In genomic region chr1:213111502-213111901, GRCh38 we compare ENCODE assay signal across 29 cellular contexts.
"Had no signal": no experiment of that assay in that cellular context is flagged by ENCODE, and none has a peak within 500 bp of the region (broad histone marks: within the 10 kb centered on the region; RNA-seq: fewer than 3 reads in every experiment).

No MANE protein-coding gene starts in this region.

- H3K27ac ChIP-seq: breast epithelium, esophagus muscularis mucosa, foreskin keratinocyte, heart right ventricle, parathyroid adenoma, psoas muscle, sigmoid colon, suprapubic skin, tibial artery, upper lobe of right lung had no signal

- H3K4me1 ChIP-seq: breast epithelium, foreskin keratinocyte, parathyroid adenoma, sigmoid colon, tibial artery, upper lobe of right lung had no signal

- H3K4me3 Mint-ChIP-seq: activated CD4-positive, alpha-beta memory T cell treated with anti-CD3 and anti-CD28 coated beads, Interleukin-2, amount 10 ng/mL, durations not matched to agents 7 days and 5 days; activated CD4-positive, alpha-beta T cell treated with anti-CD3 and anti-CD28 coated beads, Interleukin-2, amount 10 ng/mL, durations not matched to agents 24 days and 14 days; activated naive CD4-positive, alpha-beta T cell treated with anti-CD3 and anti-CD28 coated beads, Interleukin-2, amount 50 U/mL, for 24 hours; activated naive CD8-positive, alpha-beta T cell treated with anti-CD3 and anti-CD28 coated beads, Interleukin-2, amount 50 U/mL, for 24 hours; dendritic cell treated with granulocyte-macrophage colony-stimulating factor and Interleukin-4, amounts not matched to agents 40 ng/mL and 50 ng/mL, for 4 days; endodermal cell; stimulated activated memory B cell treated with anti-CD40 and anti-IgM and Interleukin-4, amounts not matched to agents 10 μg/mL and 1 μg/mL and 100 μg/mL, for 72 hours had no signal

- H3K27me3 Mint-ChIP-seq: activated CD4-positive, alpha-beta memory T cell treated with anti-CD3 and anti-CD28 coated beads, Interleukin-2, amount 10 ng/mL, durations not matched to agents 7 days and 5 days; activated CD4-positive, alpha-beta T cell treated with anti-CD3 and anti-CD28 coated beads, Interleukin-2, amount 10 ng/mL, durations not matched to agents 24 days and 14 days; activated naive CD4-positive, alpha-beta T cell treated with anti-CD3 and anti-CD28 coated beads, Interleukin-2, amount 50 U/mL, for 24 hours; activated naive CD8-positive, alpha-beta T cell treated with anti-CD3 and anti-CD28 coated beads, Interleukin-2, amount 50 U/mL, for 24 hours; dendritic cell treated with granulocyte-macrophage colony-stimulating factor and Interleukin-4, amounts not matched to agents 40 ng/mL and 50 ng/mL, for 4 days; naive thymus-derived CD4-positive, alpha-beta T cell; stimulated activated memory B cell treated with anti-CD40 and anti-IgM and Interleukin-4, amounts not matched to agents 10 μg/mL and 1 μg/mL and 100 μg/mL, for 72 hours had no signal

- DNase-seq: activated CD4-positive, alpha-beta memory T cell treated with anti-CD3 and anti-CD28 coated beads, Interleukin-2, amount 10 ng/mL, durations not matched to agents 7 days and 5 days; activated CD4-positive, CD25-positive, alpha-beta regulatory T cell treated with anti-CD3 and anti-CD28 coated beads, Interleukin-2, amount 50 U/mL, for 72 hours; activated T-cell treated with anti-CD3 and anti-CD28 coated beads, Interleukin-2, amount 50 U/mL, for 48 hours; central memory CD4-positive, alpha-beta T cell; endodermal cell; foreskin keratinocyte; heart right ventricle; left ventricle myocardium superior; midbrain; psoas muscle; sigmoid colon; stimulated activated CD4-positive, alpha-beta T cell treated with anti-CD3 and anti-CD28 coated beads, Interleukin-1b, Interleukin-23, amount 100 ng/mL, for 48 hours; stimulated activated CD4-positive, alpha-beta T cell treated with anti-CD3 and anti-CD28 coated beads, Interleukin-4, amount 100 ng/mL, for 4 hours; stimulated activated CD8-positive, alpha-beta memory T cell treated with anti-CD3 and anti-CD28 coated beads, Interleukin-4, amount 100 ng/mL, for 48 hours; T-helper 9 cell; tibial artery; upper lobe of right lung had no signal

- H3K36me3 ChIP-seq: breast epithelium, sigmoid colon, suprapubic skin, upper lobe of right lung had no signal

- H3K9me3 Mint-ChIP-seq: activated CD4-positive, alpha-beta memory T cell treated with anti-CD3 and anti-CD28 coated beads, Interleukin-2, amount 10 ng/mL, durations not matched to agents 7 days and 5 days; activated naive CD4-positive, alpha-beta T cell treated with anti-CD3 and anti-CD28 coated beads, Interleukin-2, amount 50 U/mL, for 24 hours; activated naive CD8-positive, alpha-beta T cell treated with anti-CD3 and anti-CD28 coated beads, Interleukin-2, amount 50 U/mL, for 24 hours; dendritic cell treated with granulocyte-macrophage colony-stimulating factor and Interleukin-4, amounts not matched to agents 40 ng/mL and 50 ng/mL, for 4 days had no signal

- H3K9me3 ChIP-seq: breast epithelium, esophagus muscularis mucosa, sigmoid colon, suprapubic skin, tibial artery, upper lobe of right lung had no signal

- H3K27me3 ChIP-seq: breast epithelium, esophagus muscularis mucosa, foreskin keratinocyte, heart right ventricle, sigmoid colon, suprapubic skin, tibial artery, upper lobe of right lung had no signal

- H3K4me3 ChIP-seq: breast epithelium, esophagus muscularis mucosa, heart right ventricle, psoas muscle, sigmoid colon, smooth muscle cell, suprapubic skin, tibial artery, upper lobe of right lung had no signal

- H3K27ac Mint-ChIP-seq: activated CD4-positive, alpha-beta memory T cell treated with anti-CD3 and anti-CD28 coated beads, Interleukin-2, amount 10 ng/mL, durations not matched to agents 7 days and 5 days; activated CD4-positive, alpha-beta T cell treated with anti-CD3 and anti-CD28 coated beads, Interleukin-2, amount 10 ng/mL, durations not matched to agents 24 days and 14 days; activated naive CD4-positive, alpha-beta T cell treated with anti-CD3 and anti-CD28 coated beads, Interleukin-2, amount 50 U/mL, for 24 hours; activated naive CD8-positive, alpha-beta T cell treated with anti-CD3 and anti-CD28 coated beads, Interleukin-2, amount 50 U/mL, for 24 hours; activated T-helper 2 cell treated with anti-CD3 and anti-CD28 coated beads, Interferon-gamma antibody, Interleukin-2, Interleukin-4, amounts not matched to agents 10 μg/mL and 5 μg/mL and 100 μg/mL, durations not matched to agents 14 hours and 24 hours and 36 hours; dendritic cell treated with granulocyte-macrophage colony-stimulating factor and Interleukin-4, amounts not matched to agents 40 ng/mL and 50 ng/mL, for 4 days; endodermal cell had no signal
